Comparison of ENCODE assay signal across 8 cellular contexts in genomic region chr20:46308258-46309157, GRCh38. TPM values are rescaled to one million over a fixed set of nuclear protein-coding genes. Genes with fewer than 3 reads are reported as not detected.
DNase-seq lines count a peak whose midpoint lies in the region; ATAC-seq and TF ChIP-seq lines count a peak whose summit lies in the region.

Gene CDH22, minus strand, starts transcription at chr20:46308498. Its CDS starts 57,204 bp downstream, at chr20:46251294.

- no peak within 1 kb of the TSS for H3K27ac ChIP-seq in adrenal gland
- H3K27ac ChIP-seq in left ventricle myocardium inferior (replicated peaks): no peak within 1 kb of the TSS
- H3K27ac ChIP-seq in psoas muscle: no peak within 1 kb of the TSS

- TF ChIP-seq CTCF in adrenal gland (IDR thresholded peaks at IDR 0.05) (peak in 5 of 6 experiments; percentile 22 to 63 (median 36)), left ventricle myocardium inferior (IDR thresholded peaks at IDR 0.05; ENCODE audit: borderline replicate concordance) (peak; percentile 67), psoas muscle (IDR thresholded peaks at IDR 0.05) (peak; percentile 39)

- H3K4me3 ChIP-seq in adrenal gland: peak within 1 kb of the TSS in 1 of 4 donors; percentile 55
- peak within 1 kb of the TSS; percentile 66 for H3K4me3 ChIP-seq in left ventricle myocardium inferior
- H3K4me3 ChIP-seq in psoas muscle: peak within 1 kb of the TSS; percentile 63

- H3K4me1 ChIP-seq in adrenal gland (replicated peaks in 1 of 2) (peaks cover 5 to 9% of the 10 kb centered on the region in 2 donors), left ventricle myocardium inferior (peaks cover 52% of the 10 kb centered on the region), psoas muscle (no peaks in the 10 kb centered on the region)

- no peak for TF ChIP-seq POLR2A in adrenal gland (IDR thresholded peaks at IDR 0.05)

- H3K36me3 ChIP-seq in adrenal gland (replicated peaks in 1 of 2): no peaks in the 10 kb centered on the region
- no peaks in the 10 kb centered on the region for H3K36me3 ChIP-seq in left ventricle myocardium inferior
- H3K36me3 ChIP-seq in psoas muscle (ENCODE audit: insufficient read depth in 1 of 2, low read depth in 1 of 2): no peaks in the 10 kb centered on the region

- WGBS in adrenal gland, 4 donors: 1 to 3% (median 2%) methylated on average over 26 to 73 of the region's 74 CpGs
- WGBS in psoas muscle, 3 donors: 3 to 5% (median 4%) methylated on average over 46 to 74 of the region's 74 CpGs

- H3K9me3 ChIP-seq in adrenal gland (replicated peaks in 1 of 3) (no peaks in the 10 kb centered on the region), left ventricle myocardium inferior (replicated peaks) (no peaks in the 10 kb centered on the region), psoas muscle (no peaks in the 10 kb centered on the region)

- intact Hi-C loops in adrenal gland (cut with DNase I) (no loop called here), left ventricle myocardium inferior (cut with micrococcal nuclease) (no loop called here), psoas muscle (cut with DNase I) (loop anchor here (2.0 to 5.0 kb wide), 2 partner anchors 40 to 176 kb away; no protein-coding TSS in a partner anchor)

- ATAC-seq in psoas muscle: peak; percentile 71 to 87 (median 82)
- no peak for ATAC-seq in HG02870 (IDR thresholded peaks at IDR 0.05; ENCODE audit: unreplicated experiment)
- ATAC-seq in HG03354 (IDR thresholded peaks at IDR 0.05; ENCODE audit: poor library complexity, severe bottlenecking, unreplicated experiment): no peak

- H3K27me3 ChIP-seq in adrenal gland: peaks cover 42% of the 10 kb centered on the region
- H3K27me3 ChIP-seq in left ventricle myocardium inferior (ENCODE audit: low read depth): peaks cover 100% of the 10 kb centered on the region
- peaks cover 0 to 95% (median 17%) of the 10 kb centered on the region in 3 donors for H3K27me3 ChIP-seq in psoas muscle (ENCODE audit: insufficient read depth in 3 of 3, low read length in 2 of 3)

- DNase-seq in COLO668 (lab: John Stamatoyannopoulos, UW; ENCODE audit: unreplicated experiment): peak; percentile 79
- DNase-seq in HuH-7.5 (ENCODE audit: low spot score): peak; percentile 96
- DNase-seq in RPMI8226: peak; percentile 66
- DNase-seq in adrenal gland: peak; percentile 30 to 76 (median 39)
- peak; percentile 37 for DNase-seq in left ventricle myocardium inferior
- DNase-seq in psoas muscle: peak; percentile 55 to 81

RNA-seq across cellular contexts. Expression of gene CDH22, which starts in this region (rescaled TPM):
- total RNA-seq in adrenal gland (1 to 10 TPM in 2 of 8 donors, under 1 TPM in 2, not detected in 4; 0.19 to 2.9 (median 1.2) TPM), left ventricle myocardium inferior (2.3 TPM), psoas muscle (1 to 10 TPM in 1 of 4 donors, under 1 TPM in 3; 0.11 to 1.4 (median 0.47) TPM)
- polyA plus RNA-seq in adrenal gland (1 to 10 TPM in 2 of 3 donors, under 1 TPM in 1; 0.77 to 2.3 (median 1.2) TPM), psoas muscle (1 to 10 TPM in 1 of 3 donors, under 1 TPM in 2; 0.17 to 1.2 (median 0.53) TPM)

Comparison
In these comparisons a context has a peak if more than half of its experiments do, and no peak if none do; other contexts are left out.
1. DNase-seq: peak in every context shown above with its lines; median percentile 96 in HuH-7.5; 79 in COLO668; 68 in psoas muscle; 66 in RPMI8226; 39 in adrenal gland; 37 in left ventricle myocardium inferior.
2. ATAC-seq: peak in psoas muscle (4 of 4); none in HG02870 (single experiment) and HG03354 (single experiment).
3. intact Hi-C loops: an anchor here in psoas muscle (2.0 to 5.0 kb wide); none called in adrenal gland and left ventricle myocardium inferior.
4. Peak in every context shown above with its lines, with median percentiles within 50 percentile points of each other: CTCF ChIP-seq.